ENCODE assay signal across 8 cellular contexts in the genomic region with DNA sequence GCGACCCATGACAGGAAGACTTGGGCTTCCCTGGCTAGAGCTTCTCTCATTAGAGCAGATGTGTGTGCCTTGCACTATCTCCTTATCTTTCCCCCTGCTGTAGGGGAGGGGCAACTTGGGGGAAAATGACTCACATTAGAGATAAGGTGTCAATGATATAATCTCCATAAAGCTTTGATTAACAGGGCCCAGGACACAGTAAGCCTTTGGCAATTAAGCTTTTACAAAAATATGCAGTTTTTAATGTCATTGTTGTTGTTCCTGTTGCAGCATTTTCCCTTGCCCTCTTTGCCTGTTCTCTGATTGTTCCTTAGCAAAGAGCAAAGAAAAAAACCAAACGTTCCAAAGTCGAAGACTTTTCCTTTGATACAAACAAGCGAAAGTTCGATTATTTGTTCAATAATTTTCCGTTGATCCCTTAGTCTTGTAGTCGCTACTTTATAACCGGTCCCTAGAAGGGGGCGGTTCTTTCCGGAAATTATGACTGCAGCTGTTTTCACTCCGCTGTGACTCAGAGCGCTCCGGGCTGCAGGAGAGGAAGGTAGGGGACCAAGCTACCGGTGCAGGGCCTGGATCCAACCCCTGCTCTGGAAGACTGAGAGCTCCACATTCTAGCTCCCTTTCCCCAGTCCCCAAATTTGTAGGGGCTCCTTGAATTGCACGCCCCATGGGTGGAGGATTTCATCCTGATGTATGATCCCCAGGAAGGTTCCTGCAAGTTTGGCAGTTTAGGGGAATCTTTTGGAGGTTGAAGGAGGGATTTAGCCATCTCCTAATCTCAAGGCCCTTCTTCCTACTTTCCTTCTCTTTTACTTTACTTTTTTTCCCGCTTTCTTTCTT. TPM values are rescaled to one million over a fixed set of nuclear protein-coding genes. Genes with fewer than 3 reads are reported as not detected.
A peak's percentile ranks its signal among the peaks of the same experiment; 100 is the strongest.
DNase-seq lines count a peak whose midpoint lies in the region; ATAC-seq, FAIRE-seq and TF ChIP-seq lines count a peak whose summit lies in the region.

A gene with protein sequence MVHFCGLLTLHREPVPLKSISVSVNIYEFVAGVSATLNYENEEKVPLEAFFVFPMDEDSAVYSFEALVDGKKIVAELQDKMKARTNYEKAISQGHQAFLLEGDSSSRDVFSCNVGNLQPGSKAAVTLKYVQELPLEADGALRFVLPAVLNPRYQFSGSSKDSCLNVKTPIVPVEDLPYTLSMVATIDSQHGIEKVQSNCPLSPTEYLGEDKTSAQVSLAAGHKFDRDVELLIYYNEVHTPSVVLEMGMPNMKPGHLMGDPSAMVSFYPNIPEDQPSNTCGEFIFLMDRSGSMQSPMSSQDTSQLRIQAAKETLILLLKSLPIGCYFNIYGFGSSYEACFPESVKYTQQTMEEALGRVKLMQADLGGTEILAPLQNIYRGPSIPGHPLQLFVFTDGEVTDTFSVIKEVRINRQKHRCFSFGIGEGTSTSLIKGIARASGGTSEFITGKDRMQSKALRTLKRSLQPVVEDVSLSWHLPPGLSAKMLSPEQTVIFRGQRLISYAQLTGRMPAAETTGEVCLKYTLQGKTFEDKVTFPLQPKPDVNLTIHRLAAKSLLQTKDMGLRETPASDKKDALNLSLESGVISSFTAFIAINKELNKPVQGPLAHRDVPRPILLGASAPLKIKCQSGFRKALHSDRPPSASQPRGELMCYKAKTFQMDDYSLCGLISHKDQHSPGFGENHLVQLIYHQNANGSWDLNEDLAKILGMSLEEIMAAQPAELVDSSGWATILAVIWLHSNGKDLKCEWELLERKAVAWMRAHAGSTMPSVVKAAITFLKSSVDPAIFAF (plus strand): TSS at position 509 of the 840 bp plus-strand sequence. CDS start 2,062 bp downstream, outside the sequence.

- H3K4me1 ChIP-seq in neuronal stem cell (ENCODE audit: control insufficient read depth in 2 of 2, insufficient read depth in 1 of 2, low read depth in 1 of 2, low read length in 2 of 2) (peaks cover 3 to 7% of the 10 kb centered on the region in 2 donors), subcutaneous abdominal adipose tissue (ENCODE audit: control insufficient read depth in 5 of 5, insufficient read depth in 5 of 5, low read length in 5 of 5) (peaks cover 3 to 28% (median 23%) of the 10 kb centered on the region in 5 donors)

- H3K4me3 ChIP-seq in neuronal stem cell (ENCODE audit: low read length in 2 of 2): peak within 1 kb of the TSS; percentile 61 to 73
- peak within 1 kb of the TSS; percentile 73 to 97 (median 92) for H3K4me3 ChIP-seq in subcutaneous abdominal adipose tissue (ENCODE audit: low read depth in 1 of 5, low read length in 5 of 5)

- CTCF ChIA-PET in activated naive CD4-positive, alpha-beta T cell treated with anti-CD3 and anti-CD28 coated beads for 36 hours (lab: Charles Lee): interaction anchor here (0.7 to 1.5 kb wide), 4 partner anchors 44 to 605 kb away, joined by 3 to 6 read pairs (median 4); no protein-coding TSS in a partner anchor

- TF ChIP-seq POLR2A in Raji (IDR thresholded peaks at IDR 0.05; ENCODE audit: insufficient read depth, low read depth, low read length): peak; percentile 30; the same call in 1 of the 2 replicates

- H3K4me2 ChIP-seq in neuronal stem cell (ENCODE audit: insufficient read depth, low read length, poor library complexity, severe bottlenecking): peak within 1 kb of the TSS; percentile 58

- H3K4ac ChIP-seq in neuronal stem cell (ENCODE audit: low read length): no peak within 1 kb of the TSS

- peak within 1 kb of the TSS; percentile 56 for H3K27ac Mint-ChIP-seq in activated naive CD4-positive, alpha-beta T cell treated with anti-CD3 and anti-CD28 coated beads for 36 hours

- no peak within 1 kb of the TSS for H3K23ac ChIP-seq in neuronal stem cell (ENCODE audit: low read depth, low read length, poor library complexity)

- H2AFZ ChIP-seq in neuronal stem cell (ENCODE audit: low read length): peak within 1 kb of the TSS; percentile 84

- no peaks in the 10 kb centered on the region for H3K79me1 ChIP-seq in neuronal stem cell (ENCODE audit: low read depth, low read length)

- H3K18ac ChIP-seq in neuronal stem cell (ENCODE audit: low read length): no peak within 1 kb of the TSS

- H3K9me3 ChIP-seq in neuronal stem cell (replicated peaks in 1 of 2; ENCODE audit: control insufficient read depth in 2 of 2, insufficient read depth in 1 of 2, low read depth in 1 of 2, low read length in 2 of 2) (no peaks in the 10 kb centered on the region), subcutaneous abdominal adipose tissue (ENCODE audit: control insufficient read depth in 5 of 5, low read length in 5 of 5) (no peaks in the 10 kb centered on the region)

- peaks cover 9% of the 10 kb centered on the region for H3K4me1 Mint-ChIP-seq in activated naive CD4-positive, alpha-beta T cell treated with anti-CD3 and anti-CD28 coated beads for 36 hours (ENCODE audit: low read depth)

- H4K91ac ChIP-seq in neuronal stem cell (ENCODE audit: low read depth, low read length, poor library complexity): no peak within 1 kb of the TSS

- intact Hi-C loops in activated naive CD4-positive, alpha-beta T cell treated with anti-CD3 and anti-CD28 coated beads for 36 hours (cut with micrococcal nuclease): loop anchor here (1.0 to 10.0 kb wide), 7 partner anchors 44 to 1397 kb away; a partner anchor contains a TSS

- WGBS in neuronal stem cell (ENCODE audit: extremely low coverage in 2 of 2, insufficient read length in 2 of 2, insufficient replicate concordance in 1 of 2), 2 donors: no CpG with 5 or more reads among the region's 16 CpGs

- no peak within 1 kb of the TSS for H2AK5ac ChIP-seq in neuronal stem cell (ENCODE audit: low read depth, low read length)

- H3K27me3 ChIP-seq in neuronal stem cell (ENCODE audit: control insufficient read depth in 3 of 3, insufficient read depth in 3 of 3, low read depth in 1 of 3, low read length in 3 of 3) (no peaks in the 10 kb centered on the region), subcutaneous abdominal adipose tissue (ENCODE audit: control insufficient read depth in 5 of 5, insufficient read depth in 4 of 5, low read length in 5 of 5) (no peaks in the 10 kb centered on the region)

- no peak for FAIRE-seq in frontal cortex (lab: Jason Lieb, UNC)

- H3K36me3 ChIP-seq in neuronal stem cell (replicated peaks in 1 of 2; ENCODE audit: control insufficient read depth in 2 of 2, insufficient read depth in 2 of 2, low read length in 2 of 2) (peaks cover 0 to 23% of the 10 kb centered on the region in 2 donors), subcutaneous abdominal adipose tissue (ENCODE audit: control insufficient read depth in 5 of 5, insufficient read depth in 5 of 5, low read length in 5 of 5) (peaks cover 11 to 28% (median 19%) of the 10 kb centered on the region in 5 donors)

- ATAC-seq in GM21381 (IDR thresholded peaks at IDR 0.05; ENCODE audit: unreplicated experiment): peak; percentile 99

- H2BK120ac ChIP-seq in neuronal stem cell (ENCODE audit: low read depth, low read length): no peak within 1 kb of the TSS

- no peak within 1 kb of the TSS for H3K14ac ChIP-seq in neuronal stem cell (ENCODE audit: low read length)

- H4K8ac ChIP-seq in neuronal stem cell (ENCODE audit: low read depth, low read length): no peak within 1 kb of the TSS

- no peak within 1 kb of the TSS for H3K27ac ChIP-seq in neuronal stem cell (replicated peaks; ENCODE audit: low read length)
- H3K27ac ChIP-seq in subcutaneous abdominal adipose tissue (ENCODE audit: low read depth, low read length): peak within 1 kb of the TSS; percentile 80

- no peak within 1 kb of the TSS for H2BK15ac ChIP-seq in neuronal stem cell (ENCODE audit: low read length)

- DNase-seq in DMS114 treated with DMSO at 0.1 percent for 48 hours (lab: John Stamatoyannopoulos, UW; ENCODE audit: unreplicated experiment) (peak; percentile 35), HT1080 (ENCODE audit: low read depth) (peak; percentile 79), frontal cortex (ENCODE audit: low spot score in 2 of 2) (peak in 1 of 2 donors; percentile 51), neuronal stem cell (ENCODE audit: low spot score) (peak; percentile 44)
- DNase-seq in activated naive CD4-positive, alpha-beta T cell treated with anti-CD3 and anti-CD28 coated beads for 36 hours: peak; percentile 93

- no peaks in the 10 kb centered on the region for H3K27me3 Mint-ChIP-seq in activated naive CD4-positive, alpha-beta T cell treated with anti-CD3 and anti-CD28 coated beads for 36 hours (ENCODE audit: low read depth)

- H3K36me3 Mint-ChIP-seq in activated naive CD4-positive, alpha-beta T cell treated with anti-CD3 and anti-CD28 coated beads for 36 hours (ENCODE audit: low read depth): peaks cover 14% of the 10 kb centered on the region

- H3K9ac ChIP-seq in neuronal stem cell (ENCODE audit: low read depth, low read length, poor library complexity): no peak within 1 kb of the TSS
- H3K9ac ChIP-seq in subcutaneous abdominal adipose tissue (ENCODE audit: low read length in 5 of 5): peak within 1 kb of the TSS; percentile 29 to 88 (median 72)

- H2BK5ac ChIP-seq in neuronal stem cell (ENCODE audit: low read length): no peak within 1 kb of the TSS

- H3K9me3 Mint-ChIP-seq in activated naive CD4-positive, alpha-beta T cell treated with anti-CD3 and anti-CD28 coated beads for 36 hours: no peaks in the 10 kb centered on the region

- H3K4me3 Mint-ChIP-seq in activated naive CD4-positive, alpha-beta T cell treated with anti-CD3 and anti-CD28 coated beads for 36 hours: peak within 1 kb of the TSS; percentile 82

- H2BK12ac ChIP-seq in neuronal stem cell (ENCODE audit: low read length): no peak within 1 kb of the TSS

RNA-seq across cellular contexts. Expression of the gene that starts here (rescaled TPM):
- total RNA-seq in HT1080 (2014; rRNA removed; shearing (Covaris generic)): 0.70 and 1.4 TPM in 2 replicates
- polyA plus RNA-seq in HT1080 (2015; cell fraction: cytosol; rRNA removed): 1.5 and 1.6 TPM in 2 replicates
- polyA plus RNA-seq in HT1080 (2015; cell fraction: nucleus; rRNA removed): 1.9 and 2.7 TPM in 2 replicates
- 10 to 100 TPM in 1 of 2 experiments, 1 to 10 TPM in 1; 9.7 to 11.4 TPM for total RNA-seq in activated naive CD4-positive, alpha-beta T cell treated with anti-CD3 and anti-CD28 coated beads for 36 hours
- 11.0 TPM for total RNA-seq in frontal cortex
- polyA plus RNA-seq in neuronal stem cell (2013, experiment 1 of 2): 15.4 TPM
- polyA plus RNA-seq in neuronal stem cell (2013, experiment 2 of 2): 15.3 TPM
